ENCODE assay signal across 18 cellular contexts in the genomic region with DNA sequence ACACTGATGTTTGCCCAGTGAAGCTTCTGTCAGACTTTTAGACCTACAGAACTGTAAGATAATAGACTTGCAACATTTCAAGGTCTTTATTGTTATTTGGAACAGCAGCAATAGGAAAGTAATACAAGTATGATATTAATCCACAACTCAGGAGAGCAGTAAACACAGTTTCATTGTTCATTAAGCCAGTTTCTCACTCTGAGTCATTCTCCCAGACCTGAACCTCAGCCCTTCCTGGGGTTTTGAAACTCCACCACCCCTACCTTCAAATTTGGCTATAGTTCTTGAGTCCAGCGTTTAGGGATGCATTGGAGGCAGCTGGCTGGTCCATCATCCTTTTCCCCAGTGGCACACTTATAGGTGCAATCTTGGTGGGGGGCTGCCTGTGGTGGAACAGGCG.
DNase-seq lines count a peak whose midpoint lies in the region; ATAC-seq and TF ChIP-seq lines count a peak whose summit lies in the region.
"Had no signal": no experiment of that assay in that cellular context is flagged by ENCODE, and none has a peak within 500 bp of the region (broad histone marks: within the 10 kb centered on the region; RNA-seq: fewer than 3 reads in every experiment).

No MANE protein-coding gene starts in this region.

- TF ChIP-seq CTCF in nephron progenitor cell (IDR thresholded peaks at IDR 0.05) = no peak

- DNase-seq in cortex of kidney (lab: John Stamatoyannopoulos, UW) = no peak
- no peak for DNase-seq in left colon
- no peak for DNase-seq in nephron progenitor cell
- DNase-seq: activated CD4-positive, alpha-beta T cell treated with anti-CD3 and anti-CD28 coated beads, Interleukin-2, amount 50 U/mL, for 1 hour; activated naive CD4-positive, alpha-beta T cell treated with anti-CD3 and anti-CD28 coated beads, Interleukin-2, amount 10 ng/mL, durations not matched to agents 7 days and 5 days; activated T-cell treated with anti-CD3 and anti-CD28 coated beads for 4 hours; CD8-positive, alpha-beta T cell; colonic mucosa; left ventricle myocardium inferior; NCI-H2107; NCI-H774; Peyer's patch had no signal

- no peaks in the 10 kb centered on the region for H3K27me3 Mint-ChIP-seq in nephron progenitor cell (ENCODE audit: low read depth, poor library complexity)

- ATAC-seq in GM18861 (IDR thresholded peaks at IDR 0.05; ENCODE audit: unreplicated experiment) (peak; percentile 83), GM21390 (IDR thresholded peaks at IDR 0.05; ENCODE audit: unreplicated experiment) (peak; percentile 70), HG02852 (IDR thresholded peaks at IDR 0.05; ENCODE audit: unreplicated experiment) (peak; percentile 42), HG03457 (IDR thresholded peaks at IDR 0.05; ENCODE audit: unreplicated experiment) (peak; percentile 85), left colon (no peak), HG03469 (IDR thresholded peaks at IDR 0.05; ENCODE audit: unreplicated experiment) (no peak)
- ATAC-seq: CD8-positive, alpha-beta T cell; sciatic nerve had no signal

- no peak overlapping the region for H3K4me3 Mint-ChIP-seq in nephron progenitor cell
- H3K4me3 Mint-ChIP-seq: activated naive CD4-positive, alpha-beta T cell treated with anti-CD3 and anti-CD28 coated beads, Interleukin-2, amount 10 ng/mL, durations not matched to agents 7 days and 5 days; CD8-positive, alpha-beta T cell had no signal

- H3K36me3 Mint-ChIP-seq in nephron progenitor cell (ENCODE audit: low read depth) = no peaks in the 10 kb centered on the region
- H3K36me3 Mint-ChIP-seq: activated naive CD4-positive, alpha-beta T cell treated with anti-CD3 and anti-CD28 coated beads, Interleukin-2, amount 10 ng/mL, durations not matched to agents 7 days and 5 days; CD8-positive, alpha-beta T cell had no signal

- H3K9me3 Mint-ChIP-seq in nephron progenitor cell = no peaks in the 10 kb centered on the region
- H3K9me3 Mint-ChIP-seq: activated naive CD4-positive, alpha-beta T cell treated with anti-CD3 and anti-CD28 coated beads, Interleukin-2, amount 10 ng/mL, durations not matched to agents 7 days and 5 days; CD8-positive, alpha-beta T cell had no signal

- no peaks in the 10 kb centered on the region for H3K4me1 Mint-ChIP-seq in nephron progenitor cell
- H3K4me1 Mint-ChIP-seq: activated naive CD4-positive, alpha-beta T cell treated with anti-CD3 and anti-CD28 coated beads, Interleukin-2, amount 10 ng/mL, durations not matched to agents 7 days and 5 days had no signal

- intact Hi-C loops in left colon (cut with DNase I, micrococcal nuclease) = no loop called here

- no peak overlapping the region for H3K27ac Mint-ChIP-seq in nephron progenitor cell
- H3K27ac Mint-ChIP-seq: activated naive CD4-positive, alpha-beta T cell treated with anti-CD3 and anti-CD28 coated beads, Interleukin-2, amount 10 ng/mL, durations not matched to agents 7 days and 5 days; CD8-positive, alpha-beta T cell had no signal

Comparison
In these comparisons a context has a peak if more than half of its experiments do, and no peak if none do; other contexts are left out.
1. ATAC-seq: peak in GM18861 (single experiment), GM21390 (single experiment), HG02852 (single experiment) and HG03457 (single experiment); none in left colon (single experiment) and HG03469 (single experiment).